20 cellular contexts compared by ENCODE assay signal in the genomic region with DNA sequence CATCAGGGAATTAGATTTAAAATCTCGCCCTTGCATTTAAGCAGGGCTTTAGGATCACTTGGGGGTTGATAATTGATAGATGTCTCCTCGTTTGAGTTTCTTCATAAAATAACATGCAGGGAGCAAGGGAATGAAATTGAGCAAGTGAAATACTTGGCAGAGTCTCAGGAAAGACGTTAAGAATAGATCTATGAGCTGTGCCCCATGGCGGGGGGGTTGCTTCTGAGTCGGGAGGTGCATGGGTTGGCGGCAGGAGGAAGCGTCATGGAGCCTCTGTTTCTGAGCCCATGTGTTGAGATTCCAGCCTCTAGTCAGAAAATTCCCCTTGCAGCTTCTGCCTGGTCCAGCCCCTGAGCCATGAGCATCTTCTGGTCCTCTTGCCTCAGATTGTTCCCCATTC.
"Had no signal": no experiment of that assay in that cellular context is flagged by ENCODE, and none has a peak within 500 bp of the region (broad histone marks: within the 10 kb centered on the region; RNA-seq: fewer than 3 reads in every experiment).

No MANE protein-coding gene starts in this region.

- H3K27ac ChIP-seq: dorsolateral prefrontal cortex, hepatocyte, left ventricle myocardium inferior, lower lobe of right lung, ovary, right lobe of liver, skin epidermis, stomach, thyroid gland, upper lobe of right lung, vagina had no signal

- H3K4me1 ChIP-seq: left ventricle myocardium inferior, lower lobe of right lung, thyroid gland, upper lobe of right lung, vagina had no signal

- H3K4me3 ChIP-seq: dorsolateral prefrontal cortex, hepatocyte, left ventricle myocardium inferior, lower lobe of right lung, ovary, right lobe of liver, skin epidermis, stomach, thyroid gland, upper lobe of right lung, vagina had no signal

- H3K9me3 ChIP-seq: left ventricle myocardium inferior, lower lobe of right lung, ovary, right lobe of liver, stomach, thyroid gland, upper lobe of right lung, vagina had no signal

- DNase-seq: cortex of kidney; dorsolateral prefrontal cortex; effector CD8-positive, alpha-beta T cell; kidney; left cardiac atrium; left ventricle myocardium inferior; lower lobe of right lung; natural killer cell; nucleus accumbens; ovary; right lobe of liver; stimulated activated CD4-positive, alpha-beta T cell treated with anti-CD3 and anti-CD28 coated beads, Interleukin-12 subunit alpha, Interleukin-12 subunit beta, amount 100 ng/mL, for 4 hours; stimulated activated naive CD4-positive, alpha-beta T cell; stomach; thyroid gland; upper lobe of right lung had no signal

- H3K36me3 ChIP-seq: left ventricle myocardium inferior, lower lobe of right lung, ovary, right lobe of liver, stomach, thyroid gland, upper lobe of right lung, vagina had no signal

- ATAC-seq: esophagus mucosa, left cardiac atrium, lower lobe of right lung, natural killer cell, right lobe of liver, upper lobe of right lung had no signal

- H3K27me3 ChIP-seq: ovary, right lobe of liver, thyroid gland, vagina had no signal
